ENCODE assay signal across 8 cellular contexts in the genomic region with DNA sequence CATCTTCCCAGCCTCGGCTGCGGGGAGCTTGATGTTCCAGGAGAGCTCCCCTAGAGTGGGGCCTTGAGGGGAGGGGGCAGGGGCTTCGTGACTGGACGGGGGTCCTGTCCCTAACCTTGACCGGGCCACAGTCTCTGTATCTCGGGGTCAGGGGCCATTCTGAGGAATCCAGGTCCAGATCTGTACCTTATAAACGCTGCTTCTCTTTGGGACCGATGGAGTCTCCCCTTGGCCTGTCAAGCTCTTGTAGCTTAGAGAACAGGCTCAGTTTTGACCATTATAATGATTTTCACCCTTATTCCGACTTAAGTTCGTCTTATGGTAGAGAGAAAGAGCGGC. TPM values are rescaled to one million over a fixed set of nuclear protein-coding genes. Genes with fewer than 3 reads are reported as not detected.
DNase-seq lines count a peak whose midpoint lies in the region; ATAC-seq, FAIRE-seq and TF ChIP-seq lines count a peak whose summit lies in the region.

No MANE protein-coding gene starts in this region.

- H3K27ac Mint-ChIP-seq in Caco-2 (ENCODE audit: unreplicated experiment): peak overlapping the region; percentile 91
- H3K27ac Mint-ChIP-seq in memory B cell: peak overlapping the region; percentile 85

- no peak for TF ChIP-seq EP300 in GM12878 (IDR thresholded peaks at IDR 0.05; ENCODE audit: borderline replicate concordance in 1 of 2, control insufficient read depth in 1 of 2, low read depth in 2 of 2, low read length in 2 of 2)

- RAD21 ChIA-PET in GM12878 (lab: Charles Lee; ENCODE audit: unreplicated experiment): interaction anchor here (1.5 kb wide), 1 partner anchor 52 kb away, joined by 10 read pairs; a partner anchor contains a TSS

- peak; percentile 9 for ATAC-seq in HG03135 (IDR thresholded peaks at IDR 0.05; ENCODE audit: unreplicated experiment)
- ATAC-seq in GM12878: peak; percentile 30
- ATAC-seq in memory B cell (ENCODE audit: low read depth): no peak
- ATAC-seq in HG02840 (IDR thresholded peaks at IDR 0.05; ENCODE audit: low FRiP score, unreplicated experiment): no peak
- no peak for ATAC-seq in HG02870 (IDR thresholded peaks at IDR 0.05; ENCODE audit: unreplicated experiment)

- BruUV-seq in Caco-2 (replicated peaks; lab: Mats Ljungman, UMichigan) (no TSS peak), GM12878 (replicated peaks; lab: Mats Ljungman, UMichigan) (no TSS peak)

- no peak for TF ChIP-seq CTCF in Caco-2 (IDR thresholded peaks at IDR 0.05; ENCODE audit: insufficient read depth in 1 of 2, low read depth in 1 of 2, low read length in 1 of 2, severe bottlenecking in 1 of 2, unreplicated experiment in 1 of 2)
- no peak for TF ChIP-seq CTCF in GM12878 (IDR thresholded peaks at IDR 0.05 in 2 of 3, conservative IDR thresholded peaks at IDR 0.05 in 1 of 3; ENCODE audit: control insufficient read depth in 2 of 3, extremely low read depth in 1 of 3, insufficient read depth in 1 of 3, low read depth in 3 of 3, low read length in 3 of 3)

- POLR2A ChIA-PET in Caco-2 (lab: Charles Lee): interaction anchor here (0.5 to 1.5 kb wide), 5 partner anchors 39 to 325 kb away, joined by 3 to 12 read pairs (median 4); a partner anchor contains a TSS
- POLR2A ChIA-PET in GM12878 (lab: Charles Lee): interaction anchor here (0.6 to 2.0 kb wide), 12 partner anchors 15 to 1370 kb away, joined by 3 to 18 read pairs (median 5); a partner anchor contains a TSS

- WGBS in GM12878 (ENCODE audit: insufficient coverage, insufficient replicate concordance, low lambda C conversion rate, missing lambda C conversion rate): 10% methylated on average over 11 of the region's 11 CpGs

- peak overlapping the region; percentile 68 for H3K4me3 ChIP-seq in Caco-2 (ENCODE audit: low read depth, low read length)
- peak overlapping the region; percentile 91 for H3K4me3 ChIP-seq in GM12878

- H3K36me3 ChIP-seq in Caco-2 (ENCODE audit: control insufficient read depth, insufficient read depth, low read length) (no peaks in the 10 kb centered on the region), GM12878 (ENCODE audit: control insufficient read depth in 2 of 2, insufficient read depth in 2 of 2, low read length in 1 of 2) (no peaks in the 10 kb centered on the region)

- peak overlapping the region; percentile 99 for H2AFZ ChIP-seq in GM12878 (ENCODE audit: control insufficient read depth, low read depth, low read length)

- CTCF ChIA-PET in Caco-2 (lab: Charles Lee): interaction anchor here (1.2 kb wide), 1 partner anchor 414 kb away, joined by 3 read pairs; a partner anchor contains a TSS
- CTCF ChIA-PET in GM12878 (lab: Yijun Ruan, JAX): interaction anchor here (0.8 to 1.2 kb wide), 3 partner anchors 32 to 333 kb away, joined by 3 to 4 read pairs (median 3); no protein-coding TSS in a partner anchor

- SMC1A ChIA-PET in GM12878 (lab: Charles Lee; ENCODE audit: uncharacterized antibody, unreplicated experiment): interaction anchor here (0.8 to 2.4 kb wide), 5 partner anchors 9 to 60 kb away, joined by 3 to 8 read pairs (median 4); a partner anchor contains a TSS

- H3K79me2 ChIP-seq in GM12878 (ENCODE audit: control insufficient read depth, insufficient read depth, low read length): peaks cover 28% of the 10 kb centered on the region

- H3K9me3 ChIP-seq in Caco-2 (no peaks in the 10 kb centered on the region), GM12878 (replicated peaks; ENCODE audit: control insufficient read depth, insufficient read depth, low read length) (no peaks in the 10 kb centered on the region)

- no peak for TF ChIP-seq POLR2A in GM12878 (IDR thresholded peaks at IDR 0.05; ENCODE audit: low read depth, low read length)

- peak overlapping the region; percentile 85 for H3K4me3 Mint-ChIP-seq in Caco-2 (ENCODE audit: unreplicated experiment)
- H3K4me3 Mint-ChIP-seq in memory B cell: peak overlapping the region; percentile 96

- H3K4me1 Mint-ChIP-seq in Caco-2 (ENCODE audit: low read depth, unreplicated experiment) (peaks cover 6% of the 10 kb centered on the region), memory B cell (peaks cover 12% of the 10 kb centered on the region)

- H3K4me1 ChIP-seq in Caco-2 (no peaks in the 10 kb centered on the region; the same call in 1 of the 2 replicates), GM12878 (ENCODE audit: control insufficient read depth, insufficient read depth, low read length) (peaks cover 5% of the 10 kb centered on the region)

- intact Hi-C loops in Caco-2 (cut with micrococcal nuclease; ENCODE audit: unreplicated experiment) (loop anchor here (10.0 kb wide), 1 partner anchor 190 kb away; no protein-coding TSS in a partner anchor), GM12878 (cut with micrococcal nuclease; ENCODE audit: unreplicated experiment) (loop anchor here (2.0 kb wide), 2 partner anchors 48 to 66 kb away; a partner anchor contains a TSS)

- H3K27me3 Mint-ChIP-seq in Caco-2 (ENCODE audit: insufficient read depth, unreplicated experiment) (no peaks in the 10 kb centered on the region), memory B cell (no peaks in the 10 kb centered on the region)

- DNase-seq in Caco-2: no peak
- DNase-seq in GM12878 (ENCODE audit: low read depth, low spot score): no peak
- DNase-seq in memory B cell (ENCODE audit: low spot score in 2 of 2): no peak
- DNase-seq in COLO668 (lab: John Stamatoyannopoulos, UW; ENCODE audit: unreplicated experiment): no peak
- DNase-seq in NCI-H774 (lab: John Stamatoyannopoulos, UW): no peak

- H3K36me3 Mint-ChIP-seq in Caco-2 (ENCODE audit: insufficient read depth, unreplicated experiment) (peaks cover 30% of the 10 kb centered on the region), memory B cell (no peaks in the 10 kb centered on the region)

- H3K27me3 ChIP-seq in Caco-2 (replicated peaks; ENCODE audit: control insufficient read depth, insufficient read depth, low read length) (no peaks in the 10 kb centered on the region), GM12878 (replicated peaks in 1 of 2; ENCODE audit: control insufficient read depth in 2 of 2, insufficient read depth in 2 of 2, low read length in 1 of 2) (no peaks in the 10 kb centered on the region)

- no peak for FAIRE-seq in GM12878 (lab: Jason Lieb, UNC)

- H3K9me3 Mint-ChIP-seq in Caco-2 (ENCODE audit: unreplicated experiment) (no peaks in the 10 kb centered on the region), memory B cell (no peaks in the 10 kb centered on the region)

- H3K4me2 ChIP-seq in GM12878 (ENCODE audit: control insufficient read depth, insufficient read depth): peak overlapping the region; percentile 98

- TF ChIP-seq RAD21 in GM12878 (IDR thresholded peaks at IDR 0.05; ENCODE audit: insufficient read depth, low read depth, low read length): no peak

- peak overlapping the region; percentile 83 for H3K27ac ChIP-seq in GM12878 (ENCODE audit: control insufficient read depth, insufficient read depth)

- H4K20me1 ChIP-seq in GM12878 (ENCODE audit: control insufficient read depth, insufficient read depth): no peaks in the 10 kb centered on the region

- in situ Hi-C loops in GM12878 (cut with MboI): no loop called here

- H3K9ac ChIP-seq in GM12878 (ENCODE audit: control insufficient read depth, insufficient read depth, low read length): peak overlapping the region; percentile 94

RNA-seq across cellular contexts. Expression of a gene that starts 0.8 kb away (rescaled TPM):
- total RNA-seq in Caco-2 (2022) (12.4 and 13.3 TPM in 2 replicates), GM12878 (2014; rRNA removed) (9.0 TPM in 2 replicates), GM12878 (2014; rRNA removed; fragmentation: Illumina TruSeq; extraction: Trizol) (10.0 and 10.1 TPM in 2 replicates), GM12878 (2021) (7.5 and 7.7 TPM in 2 replicates)
- 24.0 and 24.9 TPM in 2 replicates for total RNA-seq in GM12878 (2013; cell fraction: nucleolus; rRNA removed)
- polyA plus RNA-seq in GM12878 (2011; ENCODE audit: low read depth): 3.7 TPM
- polyA plus RNA-seq in GM12878 (2011; rRNA removed) (9.5 and 11.4 TPM in 2 replicates), GM12878 (2014; fragmentation: Illumina TruSeq; extraction: Trizol) (7.9 and 8.6 TPM in 2 replicates), GM12878 (2014; fragmentation: Nextera tagmentation; extraction: Ambion mirVana) (1 to 10 TPM; 2.5 to 2.7 TPM), GM12878 (2014; rRNA removed) (5.6 and 6.3 TPM in 2 replicates), GM12878 (2016; fragmentation: Nextera tagmentation; extraction: Ambion mirVana) (1 to 10 TPM; 7.6 to 7.7 TPM)
- 6.3 and 7.1 TPM in 2 replicates for polyA plus RNA-seq in GM12878 (2011; cell fraction: cytosol; rRNA removed)
- 10.7 and 11.3 TPM in 2 replicates for polyA plus RNA-seq in GM12878 (2011; cell fraction: nucleus; rRNA removed)
- polyA plus RNA-seq in GM12878 (2012): 4.6 and 5.4 TPM in 2 replicates
- polyA minus RNA-seq in GM12878 (2011; rRNA and poly(A)+ RNA removed): 16.4 and 18.0 TPM in 2 replicates
- polyA minus RNA-seq in GM12878 (2011; cell fraction: cytosol; rRNA and poly(A)+ RNA removed): 4.7 and 7.2 TPM in 2 replicates
- polyA minus RNA-seq in GM12878 (2011; cell fraction: nucleus; rRNA and poly(A)+ RNA removed): 6.9 and 10.8 TPM in 2 replicates

RNA-seq across cellular contexts. Expression of a gene that starts 5.2 kb away (rescaled TPM):
- total RNA-seq in Caco-2 (2022) (29.6 and 31.8 TPM in 2 replicates), GM12878 (2014; rRNA removed) (25.8 and 28.4 TPM in 2 replicates), GM12878 (2014; rRNA removed; fragmentation: Illumina TruSeq; extraction: Trizol) (24.9 and 26.3 TPM in 2 replicates), GM12878 (2021) (22.9 TPM in 2 replicates)
- 140 and 151 TPM in 2 replicates for total RNA-seq in GM12878 (2013; cell fraction: nucleolus; rRNA removed)
- 20.0 TPM for polyA plus RNA-seq in GM12878 (2011; ENCODE audit: low read depth)
- polyA plus RNA-seq in GM12878 (2011; rRNA removed) (22.5 and 23.4 TPM in 2 replicates), GM12878 (2014; fragmentation: Illumina TruSeq; extraction: Trizol) (21.4 and 22.0 TPM in 2 replicates), GM12878 (2014; fragmentation: Nextera tagmentation; extraction: Ambion mirVana) (1 to 10 TPM; 2.5 to 5.3 TPM), GM12878 (2014; rRNA removed) (15.4 and 18.1 TPM in 2 replicates), GM12878 (2016; fragmentation: Nextera tagmentation; extraction: Ambion mirVana) (10 to 100 TPM; 23.8 to 26.8 TPM)
- 20.2 and 21.2 TPM in 2 replicates for polyA plus RNA-seq in GM12878 (2011; cell fraction: cytosol; rRNA removed)
- polyA plus RNA-seq in GM12878 (2011; cell fraction: nucleus; rRNA removed): 16.2 and 17.1 TPM in 2 replicates
- polyA plus RNA-seq in GM12878 (2012): 21.9 and 29.4 TPM in 2 replicates
- 29.6 and 32.4 TPM in 2 replicates for polyA minus RNA-seq in GM12878 (2011; rRNA and poly(A)+ RNA removed)
- polyA minus RNA-seq in GM12878 (2011; cell fraction: cytosol; rRNA and poly(A)+ RNA removed): 9.9 and 12.8 TPM in 2 replicates
- polyA minus RNA-seq in GM12878 (2011; cell fraction: nucleus; rRNA and poly(A)+ RNA removed): 15.6 and 26.0 TPM in 2 replicates

RNA-seq across cellular contexts. Expression of a gene that starts 32.6 kb away (rescaled TPM):
- 30.1 and 32.3 TPM in 2 replicates for total RNA-seq in Caco-2 (2022)
- total RNA-seq in GM12878 (2013; cell fraction: nucleolus; rRNA removed): 59.3 and 60.0 TPM in 2 replicates
- 22.7 and 27.5 TPM in 2 replicates for total RNA-seq in GM12878 (2014; rRNA removed)
- 22.4 and 25.0 TPM in 2 replicates for total RNA-seq in GM12878 (2014; rRNA removed; fragmentation: Illumina TruSeq; extraction: Trizol)
- total RNA-seq in GM12878 (2021): 17.2 and 19.9 TPM in 2 replicates
- polyA plus RNA-seq in GM12878 (2011; ENCODE audit: low read depth): 14.6 TPM
- polyA plus RNA-seq in GM12878 (2011; rRNA removed): 44.6 and 53.1 TPM in 2 replicates
- polyA plus RNA-seq in GM12878 (2011; cell fraction: cytosol; rRNA removed): 23.4 and 24.4 TPM in 2 replicates
- polyA plus RNA-seq in GM12878 (2011; cell fraction: nucleus; rRNA removed): 37.6 and 46.0 TPM in 2 replicates
- polyA plus RNA-seq in GM12878 (2012): 17.3 and 20.1 TPM in 2 replicates
- 30.1 and 37.0 TPM in 2 replicates for polyA plus RNA-seq in GM12878 (2014; fragmentation: Illumina TruSeq; extraction: Trizol)
- polyA plus RNA-seq in GM12878 (2014; fragmentation: Nextera tagmentation; extraction: Ambion mirVana): 1 to 10 TPM; 5.6 to 6.0 TPM
- polyA plus RNA-seq in GM12878 (2014; rRNA removed): 27.2 and 32.2 TPM in 2 replicates
- polyA plus RNA-seq in GM12878 (2016; fragmentation: Nextera tagmentation; extraction: Ambion mirVana): 10 to 100 TPM; 18.4 to 19.6 TPM
- polyA minus RNA-seq in GM12878 (2011; rRNA and poly(A)+ RNA removed): 14.2 and 18.7 TPM in 2 replicates
- 2.9 and 7.6 TPM in 2 replicates for polyA minus RNA-seq in GM12878 (2011; cell fraction: cytosol; rRNA and poly(A)+ RNA removed)
- 14.0 and 29.2 TPM in 2 replicates for polyA minus RNA-seq in GM12878 (2011; cell fraction: nucleus; rRNA and poly(A)+ RNA removed)

RNA-seq across cellular contexts. Expression of a gene that starts 39.3 kb away (rescaled TPM):
- total RNA-seq in Caco-2 (2022) (554 and 595 TPM in 2 replicates), GM12878 (2014; rRNA removed) (776 and 778 TPM in 2 replicates), GM12878 (2014; rRNA removed; fragmentation: Illumina TruSeq; extraction: Trizol) (1,085 and 1,144 TPM in 2 replicates), GM12878 (2021) (362 and 411 TPM in 2 replicates)
- total RNA-seq in GM12878 (2013; cell fraction: nucleolus; rRNA removed): 47.5 and 59.0 TPM in 2 replicates
- polyA plus RNA-seq in GM12878 (2011; ENCODE audit: low read depth): 3,344 TPM
- polyA plus RNA-seq in GM12878 (2011; rRNA removed) (683 and 738 TPM in 2 replicates), GM12878 (2014; fragmentation: Illumina TruSeq; extraction: Trizol) (1,028 and 1,206 TPM in 2 replicates), GM12878 (2014; fragmentation: Nextera tagmentation; extraction: Ambion mirVana) (1,000 to 10,000 TPM; 2,087 to 2,478 TPM), GM12878 (2014; rRNA removed) (889 and 1,098 TPM in 2 replicates), GM12878 (2016; fragmentation: Nextera tagmentation; extraction: Ambion mirVana) (1,000 to 10,000 TPM; 1,301 to 1,381 TPM)
- polyA plus RNA-seq in GM12878 (2011; cell fraction: cytosol; rRNA removed): 1,308 and 2,229 TPM in 2 replicates
- 463 and 565 TPM in 2 replicates for polyA plus RNA-seq in GM12878 (2011; cell fraction: nucleus; rRNA removed)
- polyA plus RNA-seq in GM12878 (2012): 690 and 1,154 TPM in 2 replicates
- 167 and 250 TPM in 2 replicates for polyA minus RNA-seq in GM12878 (2011; rRNA and poly(A)+ RNA removed)
- polyA minus RNA-seq in GM12878 (2011; cell fraction: cytosol; rRNA and poly(A)+ RNA removed): 105 and 129 TPM in 2 replicates
- 34.3 and 38.1 TPM in 2 replicates for polyA minus RNA-seq in GM12878 (2011; cell fraction: nucleus; rRNA and poly(A)+ RNA removed)

RNA-seq across cellular contexts. Expression of a gene that starts 46.6 kb away (rescaled TPM):
- total RNA-seq in Caco-2 (2022): 5.2 TPM in 2 replicates
- total RNA-seq in GM12878 (2013; cell fraction: nucleolus; rRNA removed): 14.0 and 14.3 TPM in 2 replicates
- 5.6 and 7.6 TPM in 2 replicates for total RNA-seq in GM12878 (2014; rRNA removed)
- total RNA-seq in GM12878 (2014; rRNA removed; fragmentation: Illumina TruSeq; extraction: Trizol): 7.6 and 8.0 TPM in 2 replicates
- total RNA-seq in GM12878 (2021): 4.0 and 4.1 TPM in 2 replicates
- polyA plus RNA-seq in GM12878 (2011; ENCODE audit: low read depth): 1.8 TPM
- polyA plus RNA-seq in GM12878 (2011; rRNA removed): 7.6 and 11.4 TPM in 2 replicates
- 3.9 and 4.2 TPM in 2 replicates for polyA plus RNA-seq in GM12878 (2011; cell fraction: cytosol; rRNA removed)
- 2.1 and 2.4 TPM in 2 replicates for polyA plus RNA-seq in GM12878 (2011; cell fraction: nucleus; rRNA removed)
- polyA plus RNA-seq in GM12878 (2012): 2.3 and 4.2 TPM in 2 replicates
- polyA plus RNA-seq in GM12878 (2014; fragmentation: Illumina TruSeq; extraction: Trizol): 7.4 and 9.6 TPM in 2 replicates
- 1 to 10 TPM; 2.7 to 3.1 TPM for polyA plus RNA-seq in GM12878 (2014; fragmentation: Nextera tagmentation; extraction: Ambion mirVana)
- polyA plus RNA-seq in GM12878 (2014; rRNA removed): 4.8 and 6.4 TPM in 2 replicates
- 1 to 10 TPM; 6.6 to 9.0 TPM for polyA plus RNA-seq in GM12878 (2016; fragmentation: Nextera tagmentation; extraction: Ambion mirVana)
- 2.7 and 3.1 TPM in 2 replicates for polyA minus RNA-seq in GM12878 (2011; rRNA and poly(A)+ RNA removed)
- polyA minus RNA-seq in GM12878 (2011; cell fraction: cytosol; rRNA and poly(A)+ RNA removed): 2.5 TPM in 2 replicates
- polyA minus RNA-seq in GM12878 (2011; cell fraction: nucleus; rRNA and poly(A)+ RNA removed): 3.7 and 5.5 TPM in 2 replicates

Comparison
In these comparisons a context has a peak if more than half of its experiments do, and no peak if none do; other contexts are left out.
1. ATAC-seq: peak in HG03135 (single experiment) and GM12878 (single experiment); none in memory B cell (single experiment), HG02840 (single experiment) and HG02870 (single experiment).